ENCODE assay signal across 22 cellular contexts in genomic region chr1:5601516-5601915, GRCh38.
A peak's percentile ranks its signal among the peaks of the same experiment; 100 is the strongest.
DNase-seq lines count a peak whose midpoint lies in the region; ATAC-seq, FAIRE-seq and TF ChIP-seq lines count a peak whose summit lies in the region.
"Had no signal": no experiment of that assay in that cellular context is flagged by ENCODE, and none has a peak within 500 bp of the region (broad histone marks: within the 10 kb centered on the region; RNA-seq: fewer than 3 reads in every experiment).

No MANE protein-coding gene starts in this region.

- H2BK12ac ChIP-seq in H1 (ENCODE audit: low read depth, low read length), result no peak overlapping the region; the same call in 1 of the 2 replicates

- no peak for ATAC-seq in activated CD8-positive, alpha-beta memory T cell treated with anti-CD3 and anti-CD28 coated beads, Interleukin-2, amount 10 ng/mL, durations not matched to agents 7 days and 5 days
- no peak for ATAC-seq in GM19452 (IDR thresholded peaks at IDR 0.05; ENCODE audit: unreplicated experiment)
- ATAC-seq in naive thymus-derived CD8-positive, alpha-beta T cell, result no peak
- no peak for ATAC-seq in HG02798 (IDR thresholded peaks at IDR 0.05; ENCODE audit: poor library complexity, unreplicated experiment)

- intact Hi-C loops in stomach (cut with DNase I; ENCODE audit: low total_unique reads), result no loop called here

- peak overlapping the region; percentile 80 for H4K91ac ChIP-seq in H1 (replicated peaks; ENCODE audit: insufficient read length, low read length)

- H3K27me3 ChIP-seq in H1 (replicated peaks in 1 of 4; ENCODE audit: control insufficient read depth in 3 of 4, extremely low read depth in 1 of 4, insufficient read depth in 3 of 4, low read length in 3 of 4) (no peaks in the 10 kb centered on the region), stomach (peaks cover 0 to 8% (median 0%) of the 10 kb centered on the region in 3 donors)
- H3K27me3 ChIP-seq: BE2C, Peyer's patch had no signal

- 92% methylated on average over 15 of the region's 21 CpGs; no CpG with 5 or more reads in 1 of the 2 experiments for WGBS in H1 (ENCODE audit: extremely low coverage in 1 of 2, insufficient coverage in 1 of 2, insufficient read length in 1 of 2, insufficient replicate concordance in 2 of 2, low coverage in 1 of 2, low lambda C conversion rate in 2 of 2, missing lambda C conversion rate in 1 of 2), 2 experiments
- 73 to 82% (median 78%) methylated on average over 21 of the region's 21 CpGs for WGBS in stomach, 5 donors

- TF ChIP-seq CTCF in H1 (IDR thresholded peaks at IDR 0.05; ENCODE audit: control extremely low read depth in 1 of 3, insufficient read depth in 1 of 3, low read depth in 1 of 3, low read length in 3 of 3), result no peak
- no peak for TF ChIP-seq CTCF in nephron progenitor cell (IDR thresholded peaks at IDR 0.05)
- TF ChIP-seq CTCF in stomach (IDR thresholded peaks at IDR 0.05), result no peak

- no peak overlapping the region for H3K4me3 ChIP-seq in H1 (ENCODE audit: extremely low read depth in 1 of 4, insufficient read depth in 2 of 4, low read depth in 3 of 4, low read length in 4 of 4)
- H3K4me3 ChIP-seq in stomach, result no peak overlapping the region
- H3K4me3 ChIP-seq: GM23248, HAP-1, Peyer's patch, SJCRH30 had no signal

- H2AFZ ChIP-seq in H1 (ENCODE audit: low read length), result no peak overlapping the region
- H2AFZ ChIP-seq: GM23248 had no signal

- no peak overlapping the region for H3K9ac ChIP-seq in H1 (replicated peaks in 1 of 4; ENCODE audit: extremely low read depth in 1 of 4, low read depth in 3 of 4, low read length in 3 of 4)
- H3K9ac ChIP-seq: GM23248 had no signal

- TF ChIP-seq EP300 in H1 (IDR thresholded peaks at IDR 0.05; ENCODE audit: borderline replicate concordance in 1 of 2, low read depth in 2 of 2, low read length in 2 of 2) (no peak), stomach (IDR thresholded peaks at IDR 0.05) (no peak)

- no peaks in the 10 kb centered on the region for H3K36me3 Mint-ChIP-seq in activated CD8-positive, alpha-beta memory T cell treated with anti-CD3 and anti-CD28 coated beads, Interleukin-2, amount 10 ng/mL, durations not matched to agents 7 days and 5 days
- H3K36me3 Mint-ChIP-seq in nephron progenitor cell (ENCODE audit: low read depth), result no peaks in the 10 kb centered on the region
- no peaks in the 10 kb centered on the region for H3K36me3 Mint-ChIP-seq in naive thymus-derived CD8-positive, alpha-beta T cell

- no peak overlapping the region for H2BK120ac ChIP-seq in H1 (replicated peaks; ENCODE audit: low read depth, low read length)

- no peak overlapping the region for H3K4me2 ChIP-seq in H1 (ENCODE audit: insufficient read depth in 1 of 2, low read depth in 2 of 2, low read length in 2 of 2)

- TF ChIP-seq RAD21 in H1 (IDR thresholded peaks at IDR 0.05 in 1 of 2, conservative IDR thresholded peaks at IDR 0.05 in 1 of 2; ENCODE audit: low read depth in 2 of 2, low read length in 2 of 2), result no peak

- no peak overlapping the region for H3K23ac ChIP-seq in H1 (ENCODE audit: insufficient read length)

- peak overlapping the region; percentile 5; the same call in 1 of the 2 replicates for H2AK5ac ChIP-seq in H1 (ENCODE audit: low read depth, low read length)

- no peak overlapping the region for H3K27ac Mint-ChIP-seq in activated CD8-positive, alpha-beta memory T cell treated with anti-CD3 and anti-CD28 coated beads, Interleukin-2, amount 10 ng/mL, durations not matched to agents 7 days and 5 days
- H3K27ac Mint-ChIP-seq in nephron progenitor cell, result peak overlapping the region; percentile 57
- H3K27ac Mint-ChIP-seq in naive thymus-derived CD8-positive, alpha-beta T cell, result peak overlapping the region in 1 of 10 donors; percentile 80

- H3K79me2 ChIP-seq in H1 (ENCODE audit: control insufficient read depth in 1 of 2, insufficient read depth in 2 of 2, low read length in 2 of 2), result no peaks in the 10 kb centered on the region

- no peaks in the 10 kb centered on the region for H4K20me1 ChIP-seq in H1 (replicated peaks in 1 of 2; ENCODE audit: control insufficient read depth in 1 of 2, insufficient read depth in 2 of 2, low read length in 2 of 2)

- TF ChIP-seq POLR2A in H1 (IDR thresholded peaks at IDR 0.05; ENCODE audit: control extremely low read depth in 1 of 2, low read depth in 2 of 2, low read length in 2 of 2) (no peak), stomach (IDR thresholded peaks at IDR 0.05) (no peak)

- no peak for FAIRE-seq in H1 (lab: Jason Lieb, UNC)

- H3K4me1 Mint-ChIP-seq in activated CD8-positive, alpha-beta memory T cell treated with anti-CD3 and anti-CD28 coated beads, Interleukin-2, amount 10 ng/mL, durations not matched to agents 7 days and 5 days, result no peaks in the 10 kb centered on the region
- peaks cover 59% of the 10 kb centered on the region for H3K4me1 Mint-ChIP-seq in nephron progenitor cell
- peaks cover 0 to 12% (median 8%) of the 10 kb centered on the region in 4 donors for H3K4me1 Mint-ChIP-seq in naive thymus-derived CD8-positive, alpha-beta T cell

- peak; percentile 7 for DNase-seq in activated CD8-positive, alpha-beta memory T cell treated with anti-CD3 and anti-CD28 coated beads, Interleukin-2, amount 10 ng/mL, durations not matched to agents 7 days and 5 days
- DNase-seq in H1 (ENCODE audit: low read depth in 1 of 2, low spot score in 2 of 2) (no peak), nephron progenitor cell (no peak), stomach (peak; percentile 14)
- no peak for DNase-seq in naive thymus-derived CD8-positive, alpha-beta T cell
- DNase-seq: BE2C; EL; GF-D8; GM23248; Kasumi-1; NCI-H1694; NCI-H2081; NCI-H2171; NCI-H345; NCI-H524; NCI-H774; NK-92 treated with Interleukin-12 subunit alpha and Interleukin-12 subunit beta, amount 100 ng/mL, for 24 hours; Peyer's patch; SJCRH30 had no signal

- H3K9me3 ChIP-seq in H1 (ENCODE audit: insufficient read depth in 2 of 2, low read depth in 1 of 2, low read length in 1 of 2) (no peaks in the 10 kb centered on the region), stomach (no peaks in the 10 kb centered on the region)
- H3K9me3 ChIP-seq: BE2C, HAP-1, Peyer's patch, SJCRH30 had no signal

- H3K79me1 ChIP-seq in H1 (ENCODE audit: low read depth, low read length), result no peaks in the 10 kb centered on the region

- H3K4me1 ChIP-seq in H1 (replicated peaks in 1 of 4; ENCODE audit: control insufficient read depth in 3 of 4, insufficient read depth in 4 of 4, low read length in 3 of 4) (peaks cover 0 to 3% (median 0%) of the 10 kb centered on the region in 4 experiments; a peak in 2 of 7 replicates), stomach (peaks cover 0 to 23% (median 17%) of the 10 kb centered on the region in 4 donors)
- H3K4me1 ChIP-seq: BE2C, HAP-1, Peyer's patch, SJCRH30 had no signal

- H2BK5ac ChIP-seq in H1 (ENCODE audit: low read depth, low read length), result no peak overlapping the region

- POLR2A ChIA-PET in H1 (lab: Charles Lee; ENCODE audit: partially characterized antibody), result no interaction called here
- POLR2A ChIA-PET in naive thymus-derived CD8-positive, alpha-beta T cell (lab: Charles Lee), result no interaction called here

- CTCF ChIA-PET in activated CD8-positive, alpha-beta memory T cell treated with anti-CD3 and anti-CD28 coated beads, Interleukin-2, amount 10 ng/mL, durations not matched to agents 7 days and 5 days (lab: Charles Lee), result no interaction called here
- CTCF ChIA-PET in H1 (lab: Charles Lee; ENCODE audit: partially characterized antibody), result interaction anchor here (1.0 kb wide), 1 partner anchor 91 kb away, joined by 3 read pairs; no protein-coding TSS in a partner anchor

- H3K4me3 Mint-ChIP-seq in activated CD8-positive, alpha-beta memory T cell treated with anti-CD3 and anti-CD28 coated beads, Interleukin-2, amount 10 ng/mL, durations not matched to agents 7 days and 5 days, result no peak overlapping the region
- no peak overlapping the region for H3K4me3 Mint-ChIP-seq in nephron progenitor cell
- no peak overlapping the region for H3K4me3 Mint-ChIP-seq in naive thymus-derived CD8-positive, alpha-beta T cell

- no peaks in the 10 kb centered on the region; the same call in 1 of the 2 replicates for H3K23me2 ChIP-seq in H1 (ENCODE audit: low read depth, low read length)

- H3K36me3 ChIP-seq in H1 (ENCODE audit: control insufficient read depth in 2 of 4, insufficient read depth in 4 of 4, low read length in 3 of 4) (no peaks in the 10 kb centered on the region), stomach (no peaks in the 10 kb centered on the region)
- H3K36me3 ChIP-seq: BE2C, HAP-1, Peyer's patch, SJCRH30 had no signal

- H3K18ac ChIP-seq in H1 (ENCODE audit: extremely low read depth, low read length), result no peak overlapping the region; the same call in 1 of the 2 replicates

- no peak overlapping the region for H4K5ac ChIP-seq in H1 (ENCODE audit: insufficient read length, low read depth, low read length)

- no peak overlapping the region for H3K56ac ChIP-seq in H1 (replicated peaks; ENCODE audit: insufficient read length, low read depth, low read length)

- H3K4ac ChIP-seq in H1 (replicated peaks; ENCODE audit: insufficient read length, low read depth, low read length), result no peak overlapping the region

- H3K27ac ChIP-seq in H1 (ENCODE audit: low read depth, low read length) (no peak overlapping the region), stomach (no peak overlapping the region)
- H3K27ac ChIP-seq: GM23248, Peyer's patch, SJCRH30 had no signal

- no peak overlapping the region for H2BK20ac ChIP-seq in H1 (ENCODE audit: low read length)

- H3K9me3 Mint-ChIP-seq in activated CD8-positive, alpha-beta memory T cell treated with anti-CD3 and anti-CD28 coated beads, Interleukin-2, amount 10 ng/mL, durations not matched to agents 7 days and 5 days (ENCODE audit: low read depth), result no peaks in the 10 kb centered on the region
- peaks cover 31% of the 10 kb centered on the region for H3K9me3 Mint-ChIP-seq in nephron progenitor cell
- peaks cover 0 to 15% (median 0%) of the 10 kb centered on the region in 9 donors for H3K9me3 Mint-ChIP-seq in naive thymus-derived CD8-positive, alpha-beta T cell

- H3K14ac ChIP-seq in H1 (ENCODE audit: insufficient read length), result no peak overlapping the region

- H4K8ac ChIP-seq in H1 (ENCODE audit: extremely low read depth, insufficient read depth, low read length), result no peak overlapping the region

- peak overlapping the region; percentile 81; the same call in 1 of the 2 replicates for H2BK15ac ChIP-seq in H1 (ENCODE audit: low read length)

- H3K27me3 Mint-ChIP-seq in activated CD8-positive, alpha-beta memory T cell treated with anti-CD3 and anti-CD28 coated beads, Interleukin-2, amount 10 ng/mL, durations not matched to agents 7 days and 5 days, result peaks cover 14% of the 10 kb centered on the region
- H3K27me3 Mint-ChIP-seq in nephron progenitor cell (ENCODE audit: low read depth, poor library complexity), result peaks cover 26% of the 10 kb centered on the region
- H3K27me3 Mint-ChIP-seq in naive thymus-derived CD8-positive, alpha-beta T cell, result peaks cover 9 to 28% (median 19%) of the 10 kb centered on the region in 5 donors

TF ChIP-seq in H1, 55 proteins besides CTCF, POLR2A, EP300 and RAD21 (continues in another document):
- no peak for TF ChIP-seq GTF2F1 (IDR thresholded peaks at IDR 0.05; ENCODE audit: borderline replicate concordance, low read depth, low read length)
- TF ChIP-seq TAF7 (optimal IDR thresholded peaks at IDR 0.05; ENCODE audit: borderline replicate concordance, low read depth, low read length), result no peak
- no peak for TF ChIP-seq SIX5 (IDR thresholded peaks at IDR 0.05; ENCODE audit: low read depth, low read length)
- TF ChIP-seq SUZ12 (IDR thresholded peaks at IDR 0.05; ENCODE audit: low read length), result no peak
- no peak for TF ChIP-seq SP2 (IDR thresholded peaks at IDR 0.05; ENCODE audit: low read length)

Comparison
In these comparisons a context has a peak if more than half of its experiments do, and no peak if none do; other contexts are left out.
1. DNase-seq: peak in activated CD8-positive, alpha-beta memory T cell treated with anti-CD3 and anti-CD28 coated beads, Interleukin-2, amount 10 ng/mL, durations not matched to agents 7 days and 5 days (single experiment) and stomach (single experiment); none in H1 (0 of 2), nephron progenitor cell (single experiment) and naive thymus-derived CD8-positive, alpha-beta T cell (0 of 10).